ENCODE assay signal across 21 cellular contexts in genomic region chr1:106659490-106660244, GRCh38.
DNase-seq lines count a peak whose midpoint lies in the region; ATAC-seq and TF ChIP-seq lines count a peak whose summit lies in the region.
"Had no signal": no experiment of that assay in that cellular context is flagged by ENCODE, and none has a peak within 500 bp of the region (broad histone marks: within the 10 kb centered on the region; RNA-seq: fewer than 3 reads in every experiment).

No MANE protein-coding gene starts in this region.

- H3K4me1 ChIP-seq in mammary epithelial cell (ENCODE audit: insufficient read depth, low read length), result no peaks in the 10 kb centered on the region
- H3K4me1 ChIP-seq: BLaER1 treated with 17β-estradiol and CSF1 and Interleukin-3, amounts not matched to agents 10 nM and 100 nM had no signal

- H3K36me3 ChIP-seq in mammary epithelial cell (ENCODE audit: insufficient read depth, low read length), result no peaks in the 10 kb centered on the region
- H3K36me3 ChIP-seq: BLaER1 treated with 17β-estradiol and CSF1 and Interleukin-3, amounts not matched to agents 10 nM and 100 nM had no signal

- CTCF ChIA-PET in mammary epithelial cell (lab: Charles Lee; ENCODE audit: low non-redundant PET), result no interaction called here
- CTCF ChIA-PET in MCF 10A (lab: Yijun Ruan, JAX), result no interaction called here
- CTCF ChIA-PET in RWPE1 (lab: Yijun Ruan, JAX), result interaction anchor here (0.6 kb wide), 1 partner anchor 1087 kb away, joined by 4 read pairs; no protein-coding TSS in a partner anchor

- H3K36me3 Mint-ChIP-seq in MCF 10A (ENCODE audit: insufficient read depth, unreplicated experiment), result no peaks in the 10 kb centered on the region
- no peaks in the 10 kb centered on the region for H3K36me3 Mint-ChIP-seq in stimulated activated memory B cell treated with anti-CD40 and anti-IgM and Interleukin-4, amounts not matched to agents 10 μg/mL and 1 μg/mL and 100 μg/mL, for 72 hours
- H3K36me3 Mint-ChIP-seq: CD8-positive, alpha-beta T cell had no signal

- no peak overlapping the region for H3K27ac Mint-ChIP-seq in MCF 10A (ENCODE audit: low read depth, unreplicated experiment)
- H3K27ac Mint-ChIP-seq in stimulated activated memory B cell treated with anti-CD40 and anti-IgM and Interleukin-4, amounts not matched to agents 10 μg/mL and 1 μg/mL and 100 μg/mL, for 72 hours, result no peak overlapping the region
- H3K27ac Mint-ChIP-seq: B cell; CD8-positive, alpha-beta T cell; HFFc6 had no signal

- H3K9me3 ChIP-seq in mammary epithelial cell (replicated peaks; ENCODE audit: insufficient read depth, low read length), result no peaks in the 10 kb centered on the region

- no peaks in the 10 kb centered on the region for H3K79me2 ChIP-seq in mammary epithelial cell (ENCODE audit: insufficient read depth, low read length)

- H3K27me3 ChIP-seq in mammary epithelial cell (ENCODE audit: insufficient read depth, low read length), result peaks cover 4% of the 10 kb centered on the region
- H3K27me3 ChIP-seq: BLaER1 treated with 17β-estradiol and CSF1 and Interleukin-3, amounts not matched to agents 10 nM and 100 nM had no signal

- in situ Hi-C loops in mammary epithelial cell (cut with MboI; ENCODE audit: low sequenced_read_pairs in 2 of 2), result no loop called here

- ATAC-seq in stimulated activated memory B cell treated with anti-CD40 and anti-IgM and Interleukin-4, amounts not matched to agents 10 μg/mL and 1 μg/mL and 100 μg/mL, for 72 hours, result peak; percentile 14
- no peak for ATAC-seq in HG03432 (IDR thresholded peaks at IDR 0.05; ENCODE audit: unreplicated experiment)
- ATAC-seq: CD8-positive, alpha-beta T cell; GM12878; HCT116 had no signal

- H4K20me1 ChIP-seq in mammary epithelial cell (ENCODE audit: insufficient read depth, low read length), result no peaks in the 10 kb centered on the region
- H4K20me1 ChIP-seq: BLaER1 treated with 17β-estradiol and CSF1 and Interleukin-3, amounts not matched to agents 10 nM and 100 nM had no signal

- TF ChIP-seq CTCF in mammary epithelial cell (conservative IDR thresholded peaks at IDR 0.05 in 1 of 2, IDR thresholded peaks at IDR 0.05 in 1 of 2; ENCODE audit: extremely low read depth in 1 of 2, insufficient read depth in 1 of 2, low read depth in 1 of 2, low read length in 2 of 2) (no peak), MCF 10A (IDR thresholded peaks at IDR 0.05; ENCODE audit: unreplicated experiment) (no peak), RWPE1 (conservative IDR thresholded peaks at IDR 0.05; ENCODE audit: low read depth) (no peak)

- POLR2A ChIA-PET in MCF 10A (lab: Yijun Ruan, JAX) (no interaction called here), RWPE1 (lab: Yijun Ruan, JAX; ENCODE audit: low non-redundant PET) (no interaction called here)

- no peaks in the 10 kb centered on the region for H3K27me3 Mint-ChIP-seq in MCF 10A (ENCODE audit: insufficient read depth, unreplicated experiment)
- peaks cover 9% of the 10 kb centered on the region for H3K27me3 Mint-ChIP-seq in stimulated activated memory B cell treated with anti-CD40 and anti-IgM and Interleukin-4, amounts not matched to agents 10 μg/mL and 1 μg/mL and 100 μg/mL, for 72 hours
- H3K27me3 Mint-ChIP-seq: B cell had no signal

- intact Hi-C loops in mammary epithelial cell (cut with micrococcal nuclease), result no loop called here
- intact Hi-C loops in MCF 10A (cut with micrococcal nuclease), result no loop called here

- dilution Hi-C loops in mammary epithelial cell (cut with HindIII; ENCODE audit: low sequenced_read_pairs), result no loop called here

- H2AFZ ChIP-seq in mammary epithelial cell (ENCODE audit: low read depth, low read length), result no peak overlapping the region

- no peak overlapping the region for H3K4me2 ChIP-seq in mammary epithelial cell (ENCODE audit: insufficient read depth, low read depth, low read length)
- H3K4me2 ChIP-seq: BLaER1 treated with 17β-estradiol and CSF1 and Interleukin-3, amounts not matched to agents 10 nM and 100 nM had no signal

- 30% methylated on average over 5 of the region's 6 CpGs for WGBS in mammary epithelial cell (ENCODE audit: low coverage, missing lambda C conversion rate)

- H3K4me3 Mint-ChIP-seq in MCF 10A (ENCODE audit: unreplicated experiment), result no peak overlapping the region
- H3K4me3 Mint-ChIP-seq in stimulated activated memory B cell treated with anti-CD40 and anti-IgM and Interleukin-4, amounts not matched to agents 10 μg/mL and 1 μg/mL and 100 μg/mL, for 72 hours, result no peak overlapping the region
- H3K4me3 Mint-ChIP-seq: B cell; CD8-positive, alpha-beta T cell; HFFc6 had no signal

- no peak overlapping the region for H3K4me3 ChIP-seq in mammary epithelial cell (replicated peaks in 1 of 3; ENCODE audit: insufficient read depth in 1 of 3, low read depth in 2 of 3, low read length in 3 of 3)
- H3K4me3 ChIP-seq: BLaER1 treated with 17β-estradiol and CSF1 and Interleukin-3, amounts not matched to agents 10 nM and 100 nM; GM12878 had no signal

- no peak overlapping the region for H3K9ac ChIP-seq in mammary epithelial cell (ENCODE audit: insufficient read depth, low read length)
- H3K9ac ChIP-seq: BLaER1 treated with 17β-estradiol and CSF1 and Interleukin-3, amounts not matched to agents 10 nM and 100 nM had no signal

- H3K27ac ChIP-seq in mammary epithelial cell (ENCODE audit: insufficient read depth, low read depth, low read length) (no peak overlapping the region), RWPE1 (no peak overlapping the region), epithelial cell of prostate (peak overlapping the region; percentile 64)
- H3K27ac ChIP-seq: BLaER1 treated with 17β-estradiol and CSF1 and Interleukin-3, amounts not matched to agents 10 nM and 100 nM had no signal

- BruUV-seq in mammary epithelial cell (replicated peaks; lab: Mats Ljungman, UMichigan), result no TSS peak
- no TSS peak for BruUV-seq in MCF 10A (replicated peaks; lab: Mats Ljungman, UMichigan)

- H3K9me3 Mint-ChIP-seq in MCF 10A (ENCODE audit: unreplicated experiment), result peaks cover 9% of the 10 kb centered on the region
- peaks cover 4% of the 10 kb centered on the region for H3K9me3 Mint-ChIP-seq in stimulated activated memory B cell treated with anti-CD40 and anti-IgM and Interleukin-4, amounts not matched to agents 10 μg/mL and 1 μg/mL and 100 μg/mL, for 72 hours

- H3K4me1 Mint-ChIP-seq in MCF 10A (ENCODE audit: insufficient read depth, unreplicated experiment), result no peaks in the 10 kb centered on the region
- no peaks in the 10 kb centered on the region for H3K4me1 Mint-ChIP-seq in stimulated activated memory B cell treated with anti-CD40 and anti-IgM and Interleukin-4, amounts not matched to agents 10 μg/mL and 1 μg/mL and 100 μg/mL, for 72 hours
- H3K4me1 Mint-ChIP-seq: B cell had no signal

- DNase-seq in mammary epithelial cell, result peak; percentile 34
- no peak for DNase-seq in MCF 10A (ENCODE audit: unreplicated experiment)
- peak; percentile 23 for DNase-seq in RWPE1 (ENCODE audit: low spot score)
- peak; percentile 39 for DNase-seq in epithelial cell of prostate (ENCODE audit: low read depth, low spot score)
- no peak for DNase-seq in amygdala (lab: John Stamatoyannopoulos, UW)
- DNase-seq in retina, result no peak
- DNase-seq: 8988T; Calu3; CD8-positive, alpha-beta T cell; DMS53; DND-41; EL; GOT3; H7; HFFc6 had no signal

Comparison
In these comparisons a context has a peak if more than half of its experiments do, and no peak if none do; other contexts are left out.
1. DNase-seq: peak in mammary epithelial cell (single experiment), RWPE1 (single experiment) and epithelial cell of prostate (single experiment); none in MCF 10A (single experiment), amygdala (0 of 56) and retina (single experiment).